ENCODE assay signal across 7 cellular contexts in genomic region chr13:107216046-107216715, GRCh38.
"Had no signal": no experiment of that assay in that cellular context is flagged by ENCODE, and none has a peak within 500 bp of the region (broad histone marks: within the 10 kb centered on the region; RNA-seq: fewer than 3 reads in every experiment).

No MANE protein-coding gene starts in this region.

- DNase-seq: activated CD4-positive, alpha-beta T cell treated with anti-CD3 and anti-CD28 coated beads, Interleukin-2, amount 10 ng/mL, durations not matched to agents 24 days and 14 days; activated naive CD4-positive, alpha-beta T cell treated with Interleukin-2 at 50 U/mL for 16 hours; colonic mucosa; kidney; left ventricle myocardium inferior; stimulated activated CD4-positive, alpha-beta T cell treated with anti-CD3 and anti-CD28 coated beads, Interleukin-12 subunit alpha, Interleukin-12 subunit beta, amount 100 ng/mL, for 4 hours; stimulated activated naive CD8-positive, alpha-beta T cell treated with anti-CD3 and anti-CD28 coated beads, Interleukin-15, Interleukin-2, amounts not matched to agents 100 U/mL and 50 U/mL, for 24 hours had no signal
